In genomic region chr17:16314189-16314588, GRCh38 we compare ENCODE assay signal across 12 cellular contexts.
"Had no signal": no experiment of that assay in that cellular context is flagged by ENCODE, and none has a peak within 500 bp of the region (broad histone marks: within the 10 kb centered on the region; RNA-seq: fewer than 3 reads in every experiment).

No MANE protein-coding gene starts in this region.

- H3K9me3 ChIP-seq: body of pancreas had no signal

- H3K4me3 ChIP-seq: body of pancreas had no signal

- DNase-seq: activated CD4-positive, alpha-beta memory T cell treated with anti-CD3 and anti-CD28 coated beads for 36 hours; activated naive CD4-positive, alpha-beta T cell; activated T-cell treated with anti-CD3 and anti-CD28 coated beads, Interleukin-2, amount 50 U/mL, for 72 hours; central memory CD4-positive, alpha-beta T cell; cortex of kidney; effector memory CD8-positive, alpha-beta T cell; immature natural killer cell; retina; T1000; trophoblast cell had no signal

- H3K27me3 ChIP-seq: body of pancreas had no signal

- ATAC-seq: activated T-cell treated with anti-CD3 and anti-CD28 coated beads, Interleukin-2, amount 50 U/mL, for 72 hours; body of pancreas; effector memory CD8-positive, alpha-beta T cell; stimulated activated effector memory CD8-positive, alpha-beta T cell treated with anti-CD3 and anti-CD28 coated beads, Interleukin-12 subunit alpha, Interleukin-12 subunit beta, amount 100 ng/mL, for 72 hours had no signal
